10 cellular contexts compared by ENCODE assay signal in the genomic region with DNA sequence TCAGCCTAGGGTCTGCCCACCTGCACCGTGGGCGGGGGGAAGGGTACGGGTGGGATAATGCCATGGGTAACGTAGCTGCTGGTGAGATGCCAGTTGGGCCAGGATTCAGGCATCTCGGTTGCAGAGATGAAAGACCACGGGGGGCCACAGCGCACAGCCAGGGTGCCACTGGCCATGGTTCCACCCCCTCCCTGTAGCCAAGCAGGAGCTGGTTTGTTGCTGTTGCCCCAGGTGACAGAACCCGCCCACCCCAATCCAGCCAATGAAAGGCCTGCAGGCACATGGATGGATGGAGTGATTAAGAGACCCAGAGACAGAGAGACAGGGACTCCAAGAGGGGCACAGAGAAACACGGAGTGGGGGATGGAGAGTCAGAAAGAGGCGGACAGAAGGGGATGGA. TPM values are rescaled to one million over a fixed set of nuclear protein-coding genes. Genes with fewer than 3 reads are reported as not detected.
A peak's percentile ranks its signal among the peaks of the same experiment; 100 is the strongest.
DNase-seq lines count a peak whose midpoint lies in the region; ATAC-seq and TF ChIP-seq lines count a peak whose summit lies in the region.
"Had no signal": no experiment of that assay in that cellular context is flagged by ENCODE, and none has a peak within 500 bp of the region (broad histone marks: within the 10 kb centered on the region; RNA-seq: fewer than 3 reads in every experiment).

No MANE protein-coding gene starts in this region.

- TF ChIP-seq CTCF in GM10266 (IDR thresholded peaks at IDR 0.05; ENCODE audit: control insufficient read depth, insufficient read depth, low read depth, missing control alignments) (no peak), transverse colon (IDR thresholded peaks at IDR 0.05) (no peak)

- no peak overlapping the region for H3K27ac Mint-ChIP-seq in memory B cell

- no peak for TF ChIP-seq EP300 in transverse colon (IDR thresholded peaks at IDR 0.05; ENCODE audit: low read depth)

- H3K36me3 Mint-ChIP-seq in memory B cell = peaks cover 2% of the 10 kb centered on the region

- no peak overlapping the region for H3K4me3 ChIP-seq in transverse colon

- H3K4me1 ChIP-seq in transverse colon = peaks cover 9 to 25% (median 18%) of the 10 kb centered on the region in 4 donors

- in situ Hi-C loops in transverse colon (cut with MboI; ENCODE audit: low pct_ligation_motif_present in 1 of 4, low pct_unique_long_range_greater_than_20kb in 1 of 4, low sequenced_read_pairs in 3 of 4) = no loop called here

- peaks cover 2% of the 10 kb centered on the region for H3K9me3 Mint-ChIP-seq in memory B cell

- no peak for TF ChIP-seq POLR2A in transverse colon (IDR thresholded peaks at IDR 0.05)

- no peaks in the 10 kb centered on the region for H3K9me3 ChIP-seq in transverse colon

- intact Hi-C loops in transverse colon (cut with DNase I; ENCODE audit: low total_unique reads) = no loop called here

- ATAC-seq in memory B cell (ENCODE audit: low read depth) = no peak

- DNase-seq in COLO668 (lab: John Stamatoyannopoulos, UW; ENCODE audit: unreplicated experiment) = peak; percentile 1
- DNase-seq in GM10266 (ENCODE audit: extremely low spot score) = peak; percentile 61
- DNase-seq in astrocyte of the hippocampus (ENCODE audit: low read depth, low spot score) = peak; percentile 69
- peak in 1 of 2 donors; percentile 22 for DNase-seq in memory B cell (ENCODE audit: low spot score in 2 of 2)
- DNase-seq in transverse colon = no peak
- DNase-seq in NCI-H1092 treated with DMSO at 0.1 percent for 48 hours (lab: John Stamatoyannopoulos, UW) = no peak
- DNase-seq in NCI-H2196 treated with DMSO at 0.1 percent for 48 hours (lab: John Stamatoyannopoulos, UW; ENCODE audit: unreplicated experiment) = no peak
- DNase-seq: cortex of kidney, hippocampal formation had no signal

- no peak overlapping the region for H3K27ac ChIP-seq in transverse colon

- peaks cover 26% of the 10 kb centered on the region for H3K27me3 Mint-ChIP-seq in memory B cell

- H3K27me3 ChIP-seq in transverse colon = peaks cover 73% of the 10 kb centered on the region

- H3K4me3 Mint-ChIP-seq in memory B cell = peak overlapping the region; percentile 79

- no peaks in the 10 kb centered on the region for H3K36me3 ChIP-seq in transverse colon

- WGBS in transverse colon (ENCODE audit: low coverage in 1 of 2), 2 donors = 36 to 55% methylated on average over 7 to 10 of the region's 10 CpGs

- H3K4me1 Mint-ChIP-seq in memory B cell = peaks cover 16% of the 10 kb centered on the region

RNA-seq across cellular contexts. Expression of a gene that starts 1.0 kb away (rescaled TPM):
- total RNA-seq in transverse colon = under 1 TPM in 1 of 4 donors, not detected in 3; 0.20 TPM
- total RNA-seq: NCI-H460 had no signal

RNA-seq across cellular contexts. Expression of a gene that starts 6.0 kb away (rescaled TPM):
- total RNA-seq in transverse colon = not detected
- total RNA-seq: NCI-H460 had no signal

RNA-seq across cellular contexts. Expression of a gene that starts 9.7 kb away (rescaled TPM):
- not detected for total RNA-seq in transverse colon
- total RNA-seq: NCI-H460 had no signal

RNA-seq across cellular contexts. Expression of a gene that starts 13.9 kb away (rescaled TPM):
- total RNA-seq in transverse colon = under 1 TPM in 1 of 4 donors, not detected in 3; 0.14 TPM
- total RNA-seq: NCI-H460 had no signal

RNA-seq across cellular contexts. Expression of a gene that starts 14.9 kb away (rescaled TPM):
- total RNA-seq in transverse colon = not detected
- total RNA-seq: NCI-H460 had no signal

Comparison
In these comparisons a context has a peak if more than half of its experiments do, and no peak if none do; other contexts are left out.
1. DNase-seq: peak in COLO668 (single experiment), GM10266 (single experiment) and astrocyte of the hippocampus (single experiment); none in transverse colon (single experiment), NCI-H1092 treated with DMSO at 0.1 percent for 48 hours (single experiment) and NCI-H2196 treated with DMSO at 0.1 percent for 48 hours (single experiment).